21 cellular contexts compared by ENCODE assay signal in the genomic region with DNA sequence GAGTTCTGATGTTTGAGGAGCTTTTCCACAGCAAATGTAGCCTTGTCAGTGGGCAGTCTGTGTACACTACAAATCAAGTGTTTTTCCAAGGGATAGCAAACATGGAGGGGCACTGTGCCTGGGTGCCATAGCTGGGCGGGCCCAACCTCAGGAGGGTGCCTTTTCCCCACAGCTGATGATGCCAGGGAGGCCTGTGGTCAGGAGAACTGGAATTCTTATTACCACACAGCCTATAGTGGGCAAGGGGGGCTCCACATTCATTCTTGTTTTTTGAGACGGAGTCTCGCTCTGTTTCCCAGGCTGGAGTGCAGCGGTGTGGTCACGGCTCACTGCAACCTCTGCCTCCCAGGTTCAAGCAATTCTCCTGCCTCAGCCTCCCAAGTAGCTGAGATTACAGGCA.
"Had no signal": no experiment of that assay in that cellular context is flagged by ENCODE, and none has a peak within 500 bp of the region (broad histone marks: within the 10 kb centered on the region; RNA-seq: fewer than 3 reads in every experiment).

No MANE protein-coding gene starts in this region.

- H3K4me3 Mint-ChIP-seq: activated CD4-positive, alpha-beta memory T cell treated with anti-CD3 and anti-CD28 coated beads for 36 hours; activated CD4-positive, alpha-beta T cell treated with anti-CD3 and anti-CD28 coated beads, Interleukin-2, amount 10 ng/mL, durations not matched to agents 7 days and 5 days; activated naive CD8-positive, alpha-beta T cell treated with anti-CD3 and anti-CD28 coated beads for 36 hours; activated T-cell treated with anti-CD3 and anti-CD28 coated beads, Interleukin-2, amount 50 U/mL, for 4 hours; T-cell had no signal

- H3K27me3 Mint-ChIP-seq: activated CD4-positive, alpha-beta memory T cell treated with anti-CD3 and anti-CD28 coated beads for 36 hours; activated CD4-positive, alpha-beta T cell treated with anti-CD3 and anti-CD28 coated beads, Interleukin-2, amount 10 ng/mL, durations not matched to agents 7 days and 5 days; activated naive CD8-positive, alpha-beta T cell treated with anti-CD3 and anti-CD28 coated beads for 36 hours; T-cell had no signal

- H3K4me1 Mint-ChIP-seq: activated CD4-positive, alpha-beta T cell treated with anti-CD3 and anti-CD28 coated beads, Interleukin-2, amount 10 ng/mL, durations not matched to agents 7 days and 5 days; activated naive CD8-positive, alpha-beta T cell treated with anti-CD3 and anti-CD28 coated beads for 36 hours; T-cell had no signal

- DNase-seq: activated CD4-positive, alpha-beta memory T cell treated with anti-CD3 and anti-CD28 coated beads for 36 hours; activated CD4-positive, alpha-beta T cell treated with anti-CD3 and anti-CD28 coated beads, Interleukin-2, amount 10 ng/mL, durations not matched to agents 7 days and 5 days; activated CD4-positive, CD25-positive, alpha-beta regulatory T cell; activated CD8-positive, alpha-beta memory T cell treated with anti-CD3 and anti-CD28 coated beads for 24 hours; activated effector memory CD4-positive, alpha-beta T cell treated with anti-CD3 and anti-CD28 coated beads, Interleukin-2, amount 50 U/mL, for 16 hours; activated naive CD4-positive, alpha-beta T cell treated with Interleukin-2 at 50 U/mL for 16 hours; activated naive CD8-positive, alpha-beta T cell treated with anti-CD3 and anti-CD28 coated beads for 36 hours; activated T-cell treated with anti-CD3 and anti-CD28 coated beads, Interleukin-2, amount 50 U/mL, for 4 hours; brain microvascular endothelial cell; MM.1S; NCI-H1105 treated with DMSO at 0.1 percent for 48 hours; NCI-H1436 treated with DMSO at 0.1 percent for 48 hours; NCI-H187; NCI-H446; NCI-H524; PC-3; SHP77 treated with DMSO at 0.1 percent for 48 hours; T-helper 2 cell; T1000 had no signal

- H3K27me3 ChIP-seq: brain microvascular endothelial cell had no signal

- H3K27ac Mint-ChIP-seq: activated CD4-positive, alpha-beta memory T cell treated with anti-CD3 and anti-CD28 coated beads for 36 hours; activated CD4-positive, alpha-beta T cell treated with anti-CD3 and anti-CD28 coated beads, Interleukin-2, amount 10 ng/mL, durations not matched to agents 7 days and 5 days; activated naive CD8-positive, alpha-beta T cell treated with anti-CD3 and anti-CD28 coated beads for 36 hours; T-cell had no signal

- H3K36me3 Mint-ChIP-seq: activated CD4-positive, alpha-beta memory T cell treated with anti-CD3 and anti-CD28 coated beads for 36 hours; activated naive CD8-positive, alpha-beta T cell treated with anti-CD3 and anti-CD28 coated beads for 36 hours; T-cell had no signal

- H3K9me3 Mint-ChIP-seq: activated CD4-positive, alpha-beta memory T cell treated with anti-CD3 and anti-CD28 coated beads for 36 hours; activated CD4-positive, alpha-beta T cell treated with anti-CD3 and anti-CD28 coated beads, Interleukin-2, amount 10 ng/mL, durations not matched to agents 7 days and 5 days; activated naive CD8-positive, alpha-beta T cell treated with anti-CD3 and anti-CD28 coated beads for 36 hours; activated T-cell treated with anti-CD3 and anti-CD28 coated beads, Interleukin-2, amount 50 U/mL, for 4 hours; T-cell had no signal

- H3K27ac ChIP-seq: brain microvascular endothelial cell, VCaP had no signal
